ENCODE assay signal across 1 cellular context in the genomic region with DNA sequence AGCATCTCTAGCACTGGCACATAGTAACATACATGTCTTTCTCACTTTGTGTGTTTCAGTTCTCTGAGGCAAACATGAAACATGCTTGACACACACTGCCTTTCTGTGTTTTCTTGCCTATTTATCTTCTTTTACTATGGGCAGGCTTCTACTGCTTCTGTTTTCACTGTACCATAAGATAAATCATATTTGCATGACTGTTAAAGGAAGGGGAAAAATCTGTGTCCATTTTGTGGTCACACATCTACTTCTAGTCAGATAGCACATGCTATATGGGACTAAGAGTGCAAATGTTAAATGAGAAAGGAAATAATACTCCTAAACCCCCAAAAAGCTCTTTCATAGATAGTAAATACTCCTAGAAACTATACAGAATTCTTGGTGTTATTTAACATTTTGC.
TF ChIP-seq lines count a peak whose summit lies in the region.

No MANE protein-coding gene starts in this region.

TF ChIP-seq in GM23338, 12 proteins besides CTCF, POLR2A, EP300 and RAD21 (continued from another document):
- TF ChIP-seq, protein P1, sequence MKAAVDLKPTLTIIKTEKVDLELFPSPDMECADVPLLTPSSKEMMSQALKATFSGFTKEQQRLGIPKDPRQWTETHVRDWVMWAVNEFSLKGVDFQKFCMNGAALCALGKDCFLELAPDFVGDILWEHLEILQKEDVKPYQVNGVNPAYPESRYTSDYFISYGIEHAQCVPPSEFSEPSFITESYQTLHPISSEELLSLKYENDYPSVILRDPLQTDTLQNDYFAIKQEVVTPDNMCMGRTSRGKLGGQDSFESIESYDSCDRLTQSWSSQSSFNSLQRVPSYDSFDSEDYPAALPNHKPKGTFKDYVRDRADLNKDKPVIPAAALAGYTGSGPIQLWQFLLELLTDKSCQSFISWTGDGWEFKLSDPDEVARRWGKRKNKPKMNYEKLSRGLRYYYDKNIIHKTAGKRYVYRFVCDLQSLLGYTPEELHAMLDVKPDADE (IDR thresholded peaks at IDR 0.05) = no peak
- TF ChIP-seq ZNF114 (CRISPR knock-in tag; IDR thresholded peaks at IDR 0.05) (no peak), NANOG (IDR thresholded peaks at IDR 0.05; ENCODE audit: borderline replicate concordance) (no peak), POLR2AphosphoS5 (IDR thresholded peaks at IDR 0.05; ENCODE audit: low read depth) (no peak)
TF ChIP-seq in GM23338: peak in this region for 0.
